Comparison of ENCODE assay signal across 16 cellular contexts in genomic region chr2:119827866-119828507, GRCh38.
DNase-seq lines count a peak whose midpoint lies in the region; ATAC-seq and TF ChIP-seq lines count a peak whose summit lies in the region.
"Had no signal": no experiment of that assay in that cellular context is flagged by ENCODE, and none has a peak within 500 bp of the region (broad histone marks: within the 10 kb centered on the region; RNA-seq: fewer than 3 reads in every experiment).

No MANE protein-coding gene starts in this region.

- 57 to 72% (median 59%) methylated on average over 5 of the region's 5 CpGs for WGBS in psoas muscle, 3 donors

- H3K27ac ChIP-seq in psoas muscle (no peak overlapping the region), A673 (ENCODE audit: low read depth, low read length, poor library complexity, severe bottlenecking) (no peak overlapping the region)
- H3K27ac ChIP-seq: cardiac muscle cell, esophagus squamous epithelium had no signal

- H3K4me1 Mint-ChIP-seq in activated T-cell treated with anti-CD3 and anti-CD28 coated beads, Interleukin-2, amount 50 U/mL, for 24 hours (ENCODE audit: low read depth) = peaks cover 56% of the 10 kb centered on the region
- H3K4me1 Mint-ChIP-seq in central memory CD8-positive, alpha-beta T cell = peaks cover 32% of the 10 kb centered on the region

- no peak for TF ChIP-seq CTCF in psoas muscle (IDR thresholded peaks at IDR 0.05)
- no peak for TF ChIP-seq CTCF in A673 (conservative IDR thresholded peaks at IDR 0.05; ENCODE audit: low read depth, low read length)

- no peaks in the 10 kb centered on the region for H3K36me3 ChIP-seq in MG63
- no peaks in the 10 kb centered on the region for H3K36me3 ChIP-seq in psoas muscle (ENCODE audit: insufficient read depth in 1 of 2, low read depth in 1 of 2)
- no peaks in the 10 kb centered on the region for H3K36me3 ChIP-seq in A673 (ENCODE audit: insufficient read depth, low read length, poor library complexity, severe bottlenecking)
- H3K36me3 ChIP-seq: cardiac muscle cell had no signal

- H3K4me1 ChIP-seq in psoas muscle = peaks cover 12% of the 10 kb centered on the region
- H3K4me1 ChIP-seq in A673 (ENCODE audit: insufficient read depth, low read length, poor library complexity, severe bottlenecking) = peaks cover 10% of the 10 kb centered on the region
- H3K4me1 ChIP-seq: esophagus squamous epithelium had no signal

- H3K9me3 Mint-ChIP-seq in activated T-cell treated with anti-CD3 and anti-CD28 coated beads, Interleukin-2, amount 50 U/mL, for 24 hours = peaks cover 6% of the 10 kb centered on the region
- peaks cover 5% of the 10 kb centered on the region for H3K9me3 Mint-ChIP-seq in central memory CD8-positive, alpha-beta T cell
- H3K9me3 Mint-ChIP-seq: type B pancreatic cell had no signal

- POLR2A ChIA-PET in A673 (lab: Charles Lee; ENCODE audit: low non-redundant PET) = no interaction called here

- H3K27me3 Mint-ChIP-seq in activated T-cell treated with anti-CD3 and anti-CD28 coated beads, Interleukin-2, amount 50 U/mL, for 24 hours = no peaks in the 10 kb centered on the region
- H3K27me3 Mint-ChIP-seq in central memory CD8-positive, alpha-beta T cell = no peaks in the 10 kb centered on the region
- H3K27me3 Mint-ChIP-seq: type B pancreatic cell had no signal

- H3K27ac Mint-ChIP-seq in activated T-cell treated with anti-CD3 and anti-CD28 coated beads, Interleukin-2, amount 50 U/mL, for 24 hours = peak overlapping the region; percentile 41
- peak overlapping the region; percentile 56 for H3K27ac Mint-ChIP-seq in central memory CD8-positive, alpha-beta T cell (ENCODE audit: low read depth)
- H3K27ac Mint-ChIP-seq: T-helper 2 cell treated with Interferon-gamma antibody and Interleukin-4, amounts not matched to agents 5 μg/mL and 100 μg/mL, for 36 hours; type B pancreatic cell had no signal

- H3K4me3 ChIP-seq in MG63 = no peak overlapping the region
- no peak overlapping the region for H3K4me3 ChIP-seq in psoas muscle
- no peak overlapping the region for H3K4me3 ChIP-seq in A673 (ENCODE audit: low read depth, low read length, poor library complexity, severe bottlenecking)
- H3K4me3 ChIP-seq: cardiac muscle cell, esophagus squamous epithelium, K562 had no signal

- CTCF ChIA-PET in A673 (lab: Charles Lee) = no interaction called here

- BruUV-seq in A673 (replicated peaks; lab: Mats Ljungman, UMichigan) = no TSS peak

- H3K9me3 ChIP-seq in MG63 (peaks cover 2% of the 10 kb centered on the region), psoas muscle (peaks cover 11% of the 10 kb centered on the region), A673 (ENCODE audit: low read depth, low read length, poor library complexity, severe bottlenecking) (no peaks in the 10 kb centered on the region)

- H3K36me3 Mint-ChIP-seq in activated T-cell treated with anti-CD3 and anti-CD28 coated beads, Interleukin-2, amount 50 U/mL, for 24 hours (ENCODE audit: low read depth) = peaks cover 28% of the 10 kb centered on the region
- H3K36me3 Mint-ChIP-seq in central memory CD8-positive, alpha-beta T cell (ENCODE audit: insufficient read depth) = peaks cover 1% of the 10 kb centered on the region

- H3K27me3 ChIP-seq in MG63 = no peaks in the 10 kb centered on the region
- H3K27me3 ChIP-seq in psoas muscle (ENCODE audit: insufficient read depth in 3 of 3, low read length in 2 of 3) = no peaks in the 10 kb centered on the region
- H3K27me3 ChIP-seq in A673 (replicated peaks; ENCODE audit: insufficient read depth, low read depth, low read length, poor library complexity) = no peaks in the 10 kb centered on the region
- H3K27me3 ChIP-seq: cardiac muscle cell, esophagus squamous epithelium had no signal

- ATAC-seq in central memory CD8-positive, alpha-beta T cell (replicated peaks; ENCODE audit: extremely low read depth, poor library complexity, severe bottlenecking) = peak; percentile 79
- peak; percentile 64 to 79 (median 72) for ATAC-seq in psoas muscle
- ATAC-seq: K562 had no signal

- H3K4me3 Mint-ChIP-seq in activated T-cell treated with anti-CD3 and anti-CD28 coated beads, Interleukin-2, amount 50 U/mL, for 24 hours = no peak overlapping the region
- no peak overlapping the region for H3K4me3 Mint-ChIP-seq in central memory CD8-positive, alpha-beta T cell
- H3K4me3 Mint-ChIP-seq: T-helper 2 cell treated with Interferon-gamma antibody and Interleukin-4, amounts not matched to agents 5 μg/mL and 100 μg/mL, for 36 hours; type B pancreatic cell had no signal

- DNase-seq in activated T-cell treated with anti-CD3 and anti-CD28 coated beads, Interleukin-2, amount 50 U/mL, for 24 hours = no peak
- no peak for DNase-seq in activated T-cell treated with anti-CD3 and anti-CD28 coated beads, Interleukin-2, amount 50 U/mL, for 1 hour
- DNase-seq in MG63 = peak; percentile 31
- DNase-seq in central memory CD8-positive, alpha-beta T cell (ENCODE audit: low spot score in 2 of 2) = no peak
- DNase-seq in psoas muscle = no peak
- DNase-seq in A673 (ENCODE audit: low spot score) = no peak
- DNase-seq in ecto neural progenitor cell (ENCODE audit: low spot score) = no peak
- no peak for DNase-seq in NCI-H2107 (lab: John Stamatoyannopoulos, UW)
- DNase-seq: activated CD8-positive, alpha-beta memory T cell treated with anti-CD3 and anti-CD28 coated beads, Interleukin-2, amount 50 U/mL, for 4 hours; esophagus squamous epithelium; kidney; NCI-H2081 treated with DMSO at 0.1 percent for 48 hours had no signal

- intact Hi-C loops in psoas muscle (cut with DNase I) = loop anchor here in 1 of 2 donors (5.0 kb wide), 1 partner anchor 126 kb away; no protein-coding TSS in a partner anchor
- intact Hi-C loops in A673 (cut with micrococcal nuclease; ENCODE audit: unreplicated experiment) = loop anchor here (10.0 kb wide), 1 partner anchor 347 kb away; no protein-coding TSS in a partner anchor
